Comparison of ENCODE assay signal across 8 cellular contexts in the genomic region with DNA sequence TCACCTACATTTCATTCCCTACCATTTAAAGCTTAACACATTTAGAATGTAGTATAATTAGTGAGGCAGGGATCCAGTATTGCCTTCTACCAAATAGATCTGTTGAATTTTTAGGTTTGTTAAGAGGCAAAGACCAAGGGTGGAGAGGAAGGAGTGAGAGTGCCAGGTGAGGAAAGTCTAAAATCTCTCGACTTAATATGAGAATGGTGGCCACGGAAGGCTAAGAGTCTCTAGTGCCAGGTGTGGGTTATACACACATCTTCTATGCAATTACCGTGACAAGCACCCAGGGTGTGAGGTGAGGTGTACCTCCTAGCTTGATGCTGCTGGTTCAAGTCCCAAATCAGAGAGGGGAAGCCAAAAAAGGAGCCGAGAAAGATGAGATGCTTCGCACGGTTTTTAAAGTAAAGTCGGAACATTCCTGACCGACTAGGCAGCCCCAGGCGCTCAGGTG. TPM values are rescaled to one million over a fixed set of nuclear protein-coding genes. Genes with fewer than 3 reads are reported as not detected.
DNase-seq lines count a peak whose midpoint lies in the region; ATAC-seq, FAIRE-seq and TF ChIP-seq lines count a peak whose summit lies in the region.

No MANE protein-coding gene starts in this region.

- peak overlapping the region; percentile 99 for H3K4me2 ChIP-seq in keratinocyte (ENCODE audit: control insufficient read depth, extremely low read depth, insufficient read depth, low read depth, low read length)

- FAIRE-seq in keratinocyte (lab: Jason Lieb, UNC): no peak

- peak overlapping the region; percentile 59 for H3K9ac ChIP-seq in keratinocyte (ENCODE audit: control insufficient read depth, extremely low read depth, insufficient read depth, low read length)

- H3K36me3 ChIP-seq in keratinocyte (ENCODE audit: control insufficient read depth in 2 of 2, extremely low read depth in 1 of 2, insufficient read depth in 2 of 2, low read length in 2 of 2) (no peaks in the 10 kb centered on the region), thyroid gland (no peaks in the 10 kb centered on the region)

- ATAC-seq in GM19395 (IDR thresholded peaks at IDR 0.05; ENCODE audit: unreplicated experiment) (peak; percentile 24), HG03442 (IDR thresholded peaks at IDR 0.05; ENCODE audit: unreplicated experiment) (peak; percentile 11)

- H3K27ac Mint-ChIP-seq in activated naive CD4-positive, alpha-beta T cell treated with anti-CD3 and anti-CD28 coated beads, Interleukin-2, amount 50 U/mL, for 24 hours: no peak overlapping the region

- peak overlapping the region; percentile 70 to 84 (median 71) for H3K4me3 ChIP-seq in keratinocyte (ENCODE audit: control insufficient read depth in 2 of 3, extremely low read depth in 1 of 3, insufficient read depth in 2 of 3, low read depth in 1 of 3, low read length in 3 of 3)
- H3K4me3 ChIP-seq in thyroid gland (replicated peaks in 1 of 3): peak overlapping the region in 2 of 3 donors; percentile 45 to 61

- peak overlapping the region; percentile 91 for H3K4me3 Mint-ChIP-seq in activated naive CD4-positive, alpha-beta T cell treated with anti-CD3 and anti-CD28 coated beads, Interleukin-2, amount 50 U/mL, for 24 hours

- peak overlapping the region; percentile 97 for H2AFZ ChIP-seq in keratinocyte (ENCODE audit: control insufficient read depth, low read length)

- WGBS in thyroid gland, 2 donors: 4% methylated on average over 9 of the region's 9 CpGs

- dilution Hi-C loops in keratinocyte (cut with MboI; ENCODE audit: extremely low pct_ligation_motif_present, low sequenced_read_pairs): no loop called here

- peaks cover 31% of the 10 kb centered on the region for H3K4me1 Mint-ChIP-seq in activated naive CD4-positive, alpha-beta T cell treated with anti-CD3 and anti-CD28 coated beads, Interleukin-2, amount 50 U/mL, for 24 hours

- H3K9me3 ChIP-seq in keratinocyte (ENCODE audit: control insufficient read depth, low read depth, low read length) (no peaks in the 10 kb centered on the region), thyroid gland (no peaks in the 10 kb centered on the region)

- H3K36me3 Mint-ChIP-seq in activated naive CD4-positive, alpha-beta T cell treated with anti-CD3 and anti-CD28 coated beads, Interleukin-2, amount 50 U/mL, for 24 hours: no peaks in the 10 kb centered on the region

- H3K4me1 ChIP-seq in keratinocyte (ENCODE audit: control insufficient read depth, extremely low read depth, insufficient read depth, low read length): peaks cover 20% of the 10 kb centered on the region
- H3K4me1 ChIP-seq in thyroid gland: no peaks in the 10 kb centered on the region

- TF ChIP-seq CTCF in keratinocyte (optimal IDR thresholded peaks at IDR 0.05 in 1 of 3, IDR thresholded peaks at IDR 0.05 in 1 of 3, conservative IDR thresholded peaks at IDR 0.05 in 1 of 3; ENCODE audit: extremely low read depth in 1 of 3, insufficient read depth in 2 of 3, low read length in 3 of 3): no peak
- no peak for TF ChIP-seq CTCF in thyroid gland (IDR thresholded peaks at IDR 0.05)

- no peaks in the 10 kb centered on the region for H3K79me2 ChIP-seq in keratinocyte (ENCODE audit: control insufficient read depth, insufficient read depth, low read length)

- peak; percentile 17 for DNase-seq in CD1c-positive myeloid dendritic cell (ENCODE audit: extremely low spot score)
- no peak for DNase-seq in keratinocyte (ENCODE audit: low read depth, low spot score)
- DNase-seq in thyroid gland: no peak
- DNase-seq in NCI-H526 treated with DMSO at 0.1 percent for 48 hours (lab: John Stamatoyannopoulos, UW): no peak
- DNase-seq in kidney tubule cell (ENCODE audit: low spot score): no peak

- H4K20me1 ChIP-seq in keratinocyte (ENCODE audit: control insufficient read depth, extremely low read depth, insufficient read depth, low read length): no peaks in the 10 kb centered on the region

- peaks cover 16% of the 10 kb centered on the region for H3K27me3 Mint-ChIP-seq in activated naive CD4-positive, alpha-beta T cell treated with anti-CD3 and anti-CD28 coated beads, Interleukin-2, amount 50 U/mL, for 24 hours

- no peaks in the 10 kb centered on the region for H3K9me1 ChIP-seq in keratinocyte (ENCODE audit: control insufficient read depth, extremely low read depth, insufficient read depth, low read length)

- H3K27ac ChIP-seq in keratinocyte (ENCODE audit: control insufficient read depth, insufficient read depth, low read length) (no peak overlapping the region), thyroid gland (peak overlapping the region; percentile 75 to 88 (median 88))

- no peaks in the 10 kb centered on the region for H3K9me3 Mint-ChIP-seq in activated naive CD4-positive, alpha-beta T cell treated with anti-CD3 and anti-CD28 coated beads, Interleukin-2, amount 50 U/mL, for 24 hours

- H3K27me3 ChIP-seq in keratinocyte (ENCODE audit: control insufficient read depth, extremely low read depth, insufficient read depth, low read length) (peaks cover 22% of the 10 kb centered on the region), thyroid gland (no peaks in the 10 kb centered on the region)

- no peak for TF ChIP-seq POLR2A in thyroid gland (IDR thresholded peaks at IDR 0.05)

- intact Hi-C loops in thyroid gland (cut with DNase I): no loop called here

RNA-seq across cellular contexts. Expression of a gene that starts 0.4 kb away (rescaled TPM):
- 0.04 to 0.09 TPM (median 0.05 TPM) in 3 replicates for polyA plus RNA-seq in keratinocyte
- not detected for polyA plus RNA-seq in keratinocyte (2011; ENCODE audit: low read depth)
- 0.05 and 0.17 TPM in 2 replicates for polyA plus RNA-seq in keratinocyte (2011; cell fraction: cytosol; rRNA removed)
- 0.12 and 0.14 TPM in 2 replicates for polyA plus RNA-seq in keratinocyte (2011; cell fraction: nucleus; rRNA removed)
- 0.05 and 0.14 TPM in 2 replicates for polyA plus RNA-seq in keratinocyte (2012; ENCODE audit: low replicate concordance)
- 0.07 to 0.19 TPM in 2 of 3 replicates, not detected in the other for polyA minus RNA-seq in keratinocyte
- not detected for polyA minus RNA-seq in keratinocyte (2011; cell fraction: cytosol; rRNA and poly(A)+ RNA removed)
- polyA minus RNA-seq in keratinocyte (2011; cell fraction: nucleus; rRNA and poly(A)+ RNA removed): 0.11 and 0.16 TPM in 2 replicates
- total RNA-seq in thyroid gland: 10 to 100 TPM in 3 of 4 donors, 1 to 10 TPM in 1; 5.4 to 11.7 (median 11.5) TPM

RNA-seq across cellular contexts. Expression of a gene that starts 23.7 kb away (rescaled TPM):
- 13.8 to 36.9 TPM (median 19.0 TPM) in 3 replicates for polyA plus RNA-seq in keratinocyte
- polyA plus RNA-seq in keratinocyte (2011; ENCODE audit: low read depth): 33.5 TPM
- polyA plus RNA-seq in keratinocyte (2011; cell fraction: cytosol; rRNA removed): 13.9 and 16.9 TPM in 2 replicates
- 6.2 and 12.0 TPM in 2 replicates for polyA plus RNA-seq in keratinocyte (2011; cell fraction: nucleus; rRNA removed)
- 17.3 and 30.3 TPM in 2 replicates for polyA plus RNA-seq in keratinocyte (2012; ENCODE audit: low replicate concordance)
- 2.1 to 5.8 TPM (median 2.3 TPM) in 3 replicates for polyA minus RNA-seq in keratinocyte
- polyA minus RNA-seq in keratinocyte (2011; cell fraction: cytosol; rRNA and poly(A)+ RNA removed): 16.5 TPM
- 6.1 and 8.5 TPM in 2 replicates for polyA minus RNA-seq in keratinocyte (2011; cell fraction: nucleus; rRNA and poly(A)+ RNA removed)
- 100 to 1,000 TPM; 107 to 129 (median 124) TPM for total RNA-seq in thyroid gland
